ENCODE assay signal across 14 cellular contexts in the genomic region with DNA sequence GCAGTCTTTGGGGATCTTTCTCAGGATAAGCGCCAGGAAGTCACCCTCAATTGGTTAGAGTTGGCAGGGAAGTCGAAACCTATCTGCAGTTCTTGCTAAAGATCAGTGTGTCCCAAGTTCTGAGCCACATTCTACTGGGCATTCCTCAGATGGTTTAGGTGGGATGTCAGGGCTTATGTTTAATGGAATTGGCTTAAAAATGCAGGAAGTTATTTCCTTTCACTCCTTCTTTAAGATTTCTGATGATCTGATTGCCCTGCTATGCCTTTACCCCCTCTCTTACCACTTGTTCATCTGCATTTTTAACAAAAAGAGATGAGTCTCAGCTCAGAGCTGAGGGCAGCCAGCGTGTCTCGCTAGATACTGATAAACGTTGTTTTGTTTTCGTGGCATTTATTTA. TPM values are rescaled to one million over a fixed set of nuclear protein-coding genes. Genes with fewer than 3 reads are reported as not detected.
DNase-seq lines count a peak whose midpoint lies in the region; ATAC-seq, FAIRE-seq and TF ChIP-seq lines count a peak whose summit lies in the region.
"Had no signal": no experiment of that assay in that cellular context is flagged by ENCODE, and none has a peak within 500 bp of the region (broad histone marks: within the 10 kb centered on the region; RNA-seq: fewer than 3 reads in every experiment).

No MANE protein-coding gene starts in this region.

- H3K4me2 ChIP-seq in SK-N-SH (peak overlapping the region; percentile 50), skeletal muscle satellite cell (ENCODE audit: low read length) (peak overlapping the region; percentile 55)

- H3K9ac ChIP-seq in SK-N-SH, result peak overlapping the region; percentile 66
- peak overlapping the region; percentile 80 for H3K9ac ChIP-seq in skeletal muscle satellite cell (ENCODE audit: low read depth, low read length)

- no peak overlapping the region; the same call in 1 of the 2 replicates for H2AFZ ChIP-seq in SK-N-SH (ENCODE audit: low read depth)

- CTCF ChIA-PET in SK-N-SH (lab: Yijun Ruan, JAX), result no interaction called here
- CTCF ChIA-PET in naive thymus-derived CD4-positive, alpha-beta T cell (lab: Charles Lee), result no interaction called here

- H3K9me2 ChIP-seq in SK-N-SH, result no peaks in the 10 kb centered on the region

- DNase-seq in SK-N-SH, result no peak
- peak; percentile 64 for DNase-seq in fibroblast of mammary gland (ENCODE audit: low read depth)
- no peak for DNase-seq in naive thymus-derived CD4-positive, alpha-beta T cell
- DNase-seq in NCI-H345 (lab: John Stamatoyannopoulos, UW), result no peak
- no peak for DNase-seq in NCI-H1105 treated with DMSO at 0.1 percent for 48 hours (lab: John Stamatoyannopoulos, UW)
- DNase-seq: activated CD4-positive, alpha-beta T cell treated with anti-CD3 and anti-CD28 coated beads for 48 hours; activated naive CD4-positive, alpha-beta T cell; GDM1; naive B cell; NCI-H1436; NCI-H748 treated with DMSO at 0.1 percent for 48 hours had no signal

- H3K79me2 ChIP-seq in SK-N-SH (ENCODE audit: insufficient read depth), result no peaks in the 10 kb centered on the region

- H3K4me1 ChIP-seq in SK-N-SH (ENCODE audit: control insufficient read depth in 1 of 2, insufficient read depth in 2 of 2, low read depth in 1 of 2, low read length in 1 of 2) (peaks cover 0 to 30% of the 10 kb centered on the region in 2 experiments; a peak in 3 of 4 replicates), skeletal muscle satellite cell (ENCODE audit: control insufficient read depth, insufficient read depth, low read length) (peaks cover 40% of the 10 kb centered on the region)
- no peaks in the 10 kb centered on the region for H3K4me1 ChIP-seq in naive thymus-derived CD4-positive, alpha-beta T cell (ENCODE audit: control insufficient read depth in 2 of 2, insufficient read depth in 2 of 2, low read length in 2 of 2)

- peak in 1 of 2 experiments; percentile 87; a peak in 2 of 4 replicates for TF ChIP-seq EP300 in SK-N-SH (IDR thresholded peaks at IDR 0.05; ENCODE audit: borderline replicate concordance in 1 of 2, low read depth in 1 of 2, low read length in 1 of 2)

- no peaks in the 10 kb centered on the region for H3K36me3 ChIP-seq in SK-N-SH (replicated peaks in 1 of 2; ENCODE audit: control insufficient read depth in 1 of 2, insufficient read depth in 2 of 2, low read length in 1 of 2)
- no peaks in the 10 kb centered on the region for H3K36me3 ChIP-seq in skeletal muscle satellite cell (ENCODE audit: insufficient read depth, low read length)
- H3K36me3 ChIP-seq in naive thymus-derived CD4-positive, alpha-beta T cell (ENCODE audit: control insufficient read depth in 2 of 3, insufficient read depth in 3 of 3, low read length in 3 of 3), result no peaks in the 10 kb centered on the region

- POLR2A ChIA-PET in SK-N-SH (lab: Yijun Ruan, JAX), result no interaction called here
- POLR2A ChIA-PET in naive thymus-derived CD4-positive, alpha-beta T cell (lab: Charles Lee), result no interaction called here

- H3K9me3 Mint-ChIP-seq in naive thymus-derived CD4-positive, alpha-beta T cell, result peaks cover 0 to 4% (median 0%) of the 10 kb centered on the region in 11 donors

- H3K4me3 Mint-ChIP-seq in naive thymus-derived CD4-positive, alpha-beta T cell, result no peak overlapping the region

- H3K27ac Mint-ChIP-seq in naive thymus-derived CD4-positive, alpha-beta T cell, result no peak overlapping the region

- peaks cover 2 to 16% (median 6%) of the 10 kb centered on the region in 5 donors for H3K27me3 Mint-ChIP-seq in naive thymus-derived CD4-positive, alpha-beta T cell

- H3K27me3 ChIP-seq in SK-N-SH (ENCODE audit: insufficient read depth) (no peaks in the 10 kb centered on the region), skeletal muscle satellite cell (ENCODE audit: control insufficient read depth, insufficient read depth, low read length) (no peaks in the 10 kb centered on the region)
- no peaks in the 10 kb centered on the region for H3K27me3 ChIP-seq in naive thymus-derived CD4-positive, alpha-beta T cell (ENCODE audit: control insufficient read depth in 2 of 2, insufficient read depth in 2 of 2, low read length in 2 of 2)

- peaks cover 25% of the 10 kb centered on the region for H3F3A ChIP-seq in SK-N-SH (replicated peaks; ENCODE audit: insufficient read depth)

- FAIRE-seq in G401.6 (lab: Jason Lieb, UNC), result peak; percentile 96

- H3K36me3 Mint-ChIP-seq in naive thymus-derived CD4-positive, alpha-beta T cell, result no peaks in the 10 kb centered on the region
- H3K36me3 Mint-ChIP-seq: naive B cell had no signal

- H3K27ac ChIP-seq in SK-N-SH (ENCODE audit: low read depth in 2 of 2, low read length in 1 of 2), result peak overlapping the region; percentile 62 to 90; a peak in 3 of 4 replicates
- H3K27ac ChIP-seq in naive thymus-derived CD4-positive, alpha-beta T cell (ENCODE audit: low read depth, low read length), result no peak overlapping the region

- intact Hi-C loops in naive thymus-derived CD4-positive, alpha-beta T cell (cut with micrococcal nuclease), result no loop called here

- ATAC-seq in naive thymus-derived CD4-positive, alpha-beta T cell, result no peak
- no peak for ATAC-seq in HG03039 (IDR thresholded peaks at IDR 0.05; ENCODE audit: unreplicated experiment)

- TF ChIP-seq RAD21 in SK-N-SH (IDR thresholded peaks at IDR 0.05; ENCODE audit: low read length), result no peak

- TF ChIP-seq CTCF in SK-N-SH (IDR thresholded peaks at IDR 0.05) (no peak), fibroblast of mammary gland (conservative IDR thresholded peaks at IDR 0.05; ENCODE audit: control insufficient read depth, insufficient read depth, low read depth, low read length) (no peak)

- peaks cover 4 to 14% (median 9%) of the 10 kb centered on the region in 7 donors for H3K4me1 Mint-ChIP-seq in naive thymus-derived CD4-positive, alpha-beta T cell

- no peaks in the 10 kb centered on the region for H3K9me3 ChIP-seq in SK-N-SH
- no peaks in the 10 kb centered on the region for H3K9me3 ChIP-seq in skeletal muscle satellite cell (replicated peaks; ENCODE audit: low read length)
- H3K9me3 ChIP-seq in naive thymus-derived CD4-positive, alpha-beta T cell (ENCODE audit: control insufficient read depth in 2 of 3, low read length in 3 of 3), result no peaks in the 10 kb centered on the region

- H3K4me3 ChIP-seq in SK-N-SH (ENCODE audit: low read depth in 2 of 2, low read length in 1 of 2), result peak overlapping the region; percentile 3 to 9; a peak in 3 of 4 replicates
- no peak overlapping the region for H3K4me3 ChIP-seq in fibroblast of mammary gland (ENCODE audit: control insufficient read depth, low read depth, low read length)
- H3K4me3 ChIP-seq in skeletal muscle satellite cell (ENCODE audit: low read length), result peak overlapping the region; percentile 30
- H3K4me3 ChIP-seq in naive thymus-derived CD4-positive, alpha-beta T cell (ENCODE audit: low read length), result no peak overlapping the region

- 29% methylated on average over 6 of the region's 6 CpGs for WGBS in SK-N-SH (ENCODE audit: low lambda C conversion rate)

- no peaks in the 10 kb centered on the region for H4K20me1 ChIP-seq in SK-N-SH (ENCODE audit: insufficient read depth)

TF ChIP-seq in SK-N-SH, 30 proteins besides CTCF, POLR2A, EP300 and RAD21 (continues in another document):
- TF ChIP-seq NRF1 (IDR thresholded peaks at IDR 0.05; ENCODE audit: low read depth, low read length), result no peak
- peak; percentile 54; the same call in 1 of the 2 replicates for TF ChIP-seq ZBTB33 (IDR thresholded peaks at IDR 0.05; ENCODE audit: borderline replicate concordance, low read depth)
- no peak for TF ChIP-seq FOXJ3 (CRISPR knock-in tag; IDR thresholded peaks at IDR 0.05)
- no peak for TF ChIP-seq SMC3 (IDR thresholded peaks at IDR 0.05; ENCODE audit: low read depth, low read length)
- peak; percentile 18; the same call in 1 of the 2 replicates for TF ChIP-seq MEF2A (IDR thresholded peaks at IDR 0.05; ENCODE audit: borderline replicate concordance, low read depth)
- no peak for TF ChIP-seq RCOR1 (IDR thresholded peaks at IDR 0.05; ENCODE audit: low read length)

RNA-seq across cellular contexts. Expression of gene FOXL1, which starts 30.8 kb away (rescaled TPM):
- 2.5 and 2.8 TPM in 2 replicates for polyA plus RNA-seq in SK-N-SH (2012; rRNA removed)
- 1.7 and 2.3 TPM in 2 replicates for polyA plus RNA-seq in SK-N-SH (2012; cell fraction: cytosol; rRNA removed)
- polyA plus RNA-seq in SK-N-SH (2012; cell fraction: nucleus; rRNA removed), result 5.7 and 15.3 TPM in 2 replicates
- total RNA-seq in skeletal muscle satellite cell (2012; rRNA removed), result 23.1 and 24.9 TPM in 2 replicates
- not detected for total RNA-seq in naive thymus-derived CD4-positive, alpha-beta T cell
- not detected for polyA plus RNA-seq in naive thymus-derived CD4-positive, alpha-beta T cell

RNA-seq across cellular contexts. Expression of gene FOXC2, which starts 42.5 kb away (rescaled TPM):
- 0.37 and 1.3 TPM in 2 replicates for polyA plus RNA-seq in SK-N-SH (2012; rRNA removed)
- 1.1 TPM in 2 replicates for polyA plus RNA-seq in SK-N-SH (2012; cell fraction: cytosol; rRNA removed)
- 2.0 TPM in 2 replicates for polyA plus RNA-seq in SK-N-SH (2012; cell fraction: nucleus; rRNA removed)
- 3.0 and 3.5 TPM in 2 replicates for total RNA-seq in skeletal muscle satellite cell (2012; rRNA removed)
- not detected for total RNA-seq in naive thymus-derived CD4-positive, alpha-beta T cell
- not detected for polyA plus RNA-seq in naive thymus-derived CD4-positive, alpha-beta T cell

RNA-seq across cellular contexts. Expression of gene MTHFSD, which starts 54.1 kb away (rescaled TPM):
- 15.6 and 18.7 TPM in 2 replicates for polyA plus RNA-seq in SK-N-SH (2012; rRNA removed)
- polyA plus RNA-seq in SK-N-SH (2012; cell fraction: cytosol; rRNA removed), result 5.6 and 8.7 TPM in 2 replicates
- polyA plus RNA-seq in SK-N-SH (2012; cell fraction: nucleus; rRNA removed), result 61.2 and 70.2 TPM in 2 replicates
- 11.9 and 13.3 TPM in 2 replicates for total RNA-seq in skeletal muscle satellite cell (2012; rRNA removed)
- 10 to 100 TPM; 17.6 to 46.7 (median 29.9) TPM for total RNA-seq in naive thymus-derived CD4-positive, alpha-beta T cell
- 10 to 100 TPM; 16.7 to 28.1 TPM for polyA plus RNA-seq in naive thymus-derived CD4-positive, alpha-beta T cell

Comparison
In these comparisons a context has a peak if more than half of its experiments do, and no peak if none do; other contexts are left out.
1. H3K4me3 ChIP-seq: peak in SK-N-SH (2 of 2) and skeletal muscle satellite cell (single experiment); none in fibroblast of mammary gland (single experiment) and naive thymus-derived CD4-positive, alpha-beta T cell (single experiment).